ENCODE assay signal across 1 cellular context in genomic region chr16:88982286-88983084, GRCh38.
TF ChIP-seq lines count a peak whose summit lies in the region.

No MANE protein-coding gene starts in this region.

TF ChIP-seq in GM12878, 131 proteins besides CTCF, POLR2A, EP300 and RAD21 (continued from another document):
- TF ChIP-seq, protein P1, sequence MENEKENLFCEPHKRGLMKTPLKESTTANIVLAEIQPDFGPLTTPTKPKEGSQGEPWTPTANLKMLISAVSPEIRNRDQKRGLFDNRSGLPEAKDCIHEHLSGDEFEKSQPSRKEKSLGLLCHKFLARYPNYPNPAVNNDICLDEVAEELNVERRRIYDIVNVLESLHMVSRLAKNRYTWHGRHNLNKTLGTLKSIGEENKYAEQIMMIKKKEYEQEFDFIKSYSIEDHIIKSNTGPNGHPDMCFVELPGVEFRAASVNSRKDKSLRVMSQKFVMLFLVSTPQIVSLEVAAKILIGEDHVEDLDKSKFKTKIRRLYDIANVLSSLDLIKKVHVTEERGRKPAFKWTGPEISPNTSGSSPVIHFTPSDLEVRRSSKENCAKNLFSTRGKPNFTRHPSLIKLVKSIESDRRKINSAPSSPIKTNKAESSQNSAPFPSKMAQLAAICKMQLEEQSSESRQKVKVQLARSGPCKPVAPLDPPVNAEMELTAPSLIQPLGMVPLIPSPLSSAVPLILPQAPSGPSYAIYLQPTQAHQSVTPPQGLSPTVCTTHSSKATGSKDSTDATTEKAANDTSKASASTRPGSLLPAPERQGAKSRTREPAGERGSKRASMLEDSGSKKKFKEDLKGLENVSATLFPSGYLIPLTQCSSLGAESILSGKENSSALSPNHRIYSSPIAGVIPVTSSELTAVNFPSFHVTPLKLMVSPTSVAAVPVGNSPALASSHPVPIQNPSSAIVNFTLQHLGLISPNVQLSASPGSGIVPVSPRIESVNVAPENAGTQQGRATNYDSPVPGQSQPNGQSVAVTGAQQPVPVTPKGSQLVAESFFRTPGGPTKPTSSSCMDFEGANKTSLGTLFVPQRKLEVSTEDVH (IDR thresholded peaks at IDR 0.05; ENCODE audit: low read depth, partially characterized antibody): no peak
- TF ChIP-seq EED (IDR thresholded peaks at IDR 0.05; ENCODE audit: low read depth): peak; percentile 48; the same call in 1 of the 2 replicates
- no peak for TF ChIP-seq HDAC2 (IDR thresholded peaks at IDR 0.05)
- peak; percentile 57; the same call in 1 of the 2 replicates for TF ChIP-seq SMARCA5 (IDR thresholded peaks at IDR 0.05)
- TF ChIP-seq, protein P2, sequence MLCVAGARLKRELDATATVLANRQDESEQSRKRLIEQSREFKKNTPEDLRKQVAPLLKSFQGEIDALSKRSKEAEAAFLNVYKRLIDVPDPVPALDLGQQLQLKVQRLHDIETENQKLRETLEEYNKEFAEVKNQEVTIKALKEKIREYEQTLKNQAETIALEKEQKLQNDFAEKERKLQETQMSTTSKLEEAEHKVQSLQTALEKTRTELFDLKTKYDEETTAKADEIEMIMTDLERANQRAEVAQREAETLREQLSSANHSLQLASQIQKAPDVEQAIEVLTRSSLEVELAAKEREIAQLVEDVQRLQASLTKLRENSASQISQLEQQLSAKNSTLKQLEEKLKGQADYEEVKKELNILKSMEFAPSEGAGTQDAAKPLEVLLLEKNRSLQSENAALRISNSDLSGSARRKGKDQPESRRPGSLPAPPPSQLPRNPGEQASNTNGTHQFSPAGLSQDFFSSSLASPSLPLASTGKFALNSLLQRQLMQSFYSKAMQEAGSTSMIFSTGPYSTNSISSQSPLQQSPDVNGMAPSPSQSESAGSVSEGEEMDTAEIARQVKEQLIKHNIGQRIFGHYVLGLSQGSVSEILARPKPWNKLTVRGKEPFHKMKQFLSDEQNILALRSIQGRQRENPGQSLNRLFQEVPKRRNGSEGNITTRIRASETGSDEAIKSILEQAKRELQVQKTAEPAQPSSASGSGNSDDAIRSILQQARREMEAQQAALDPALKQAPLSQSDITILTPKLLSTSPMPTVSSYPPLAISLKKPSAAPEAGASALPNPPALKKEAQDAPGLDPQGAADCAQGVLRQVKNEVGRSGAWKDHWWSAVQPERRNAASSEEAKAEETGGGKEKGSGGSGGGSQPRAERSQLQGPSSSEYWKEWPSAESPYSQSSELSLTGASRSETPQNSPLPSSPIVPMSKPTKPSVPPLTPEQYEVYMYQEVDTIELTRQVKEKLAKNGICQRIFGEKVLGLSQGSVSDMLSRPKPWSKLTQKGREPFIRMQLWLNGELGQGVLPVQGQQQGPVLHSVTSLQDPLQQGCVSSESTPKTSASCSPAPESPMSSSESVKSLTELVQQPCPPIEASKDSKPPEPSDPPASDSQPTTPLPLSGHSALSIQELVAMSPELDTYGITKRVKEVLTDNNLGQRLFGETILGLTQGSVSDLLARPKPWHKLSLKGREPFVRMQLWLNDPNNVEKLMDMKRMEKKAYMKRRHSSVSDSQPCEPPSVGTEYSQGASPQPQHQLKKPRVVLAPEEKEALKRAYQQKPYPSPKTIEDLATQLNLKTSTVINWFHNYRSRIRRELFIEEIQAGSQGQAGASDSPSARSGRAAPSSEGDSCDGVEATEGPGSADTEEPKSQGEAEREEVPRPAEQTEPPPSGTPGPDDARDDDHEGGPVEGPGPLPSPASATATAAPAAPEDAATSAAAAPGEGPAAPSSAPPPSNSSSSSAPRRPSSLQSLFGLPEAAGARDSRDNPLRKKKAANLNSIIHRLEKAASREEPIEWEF (IDR thresholded peaks at IDR 0.05; ENCODE audit: insufficient replicate concordance, low read depth, low read length): no peak
- TF ChIP-seq YY1 (IDR thresholded peaks at IDR 0.05; ENCODE audit: low read depth, low read length): no peak
- TF ChIP-seq EGR1 (IDR thresholded peaks at IDR 0.05; ENCODE audit: borderline replicate concordance in 1 of 2, low read depth in 2 of 2, low read length in 2 of 2): peak in 1 of 2 experiments; percentile 7; a peak in 1 of 3 replicates
- peak; percentile 61; the same call in 1 of the 2 replicates for TF ChIP-seq RB1 (IDR thresholded peaks at IDR 0.05; ENCODE audit: borderline replicate concordance)
- TF ChIP-seq IKZF1 (conservative IDR thresholded peaks at IDR 0.05): peak; percentile 68; the same call in 1 of the 2 replicates
- TF ChIP-seq, protein P3, sequence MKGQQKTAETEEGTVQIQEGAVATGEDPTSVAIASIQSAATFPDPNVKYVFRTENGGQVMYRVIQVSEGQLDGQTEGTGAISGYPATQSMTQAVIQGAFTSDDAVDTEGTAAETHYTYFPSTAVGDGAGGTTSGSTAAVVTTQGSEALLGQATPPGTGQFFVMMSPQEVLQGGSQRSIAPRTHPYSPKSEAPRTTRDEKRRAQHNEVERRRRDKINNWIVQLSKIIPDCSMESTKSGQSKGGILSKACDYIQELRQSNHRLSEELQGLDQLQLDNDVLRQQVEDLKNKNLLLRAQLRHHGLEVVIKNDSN (IDR thresholded peaks at IDR 0.05; ENCODE audit: borderline replicate concordance, extremely low read length, insufficient read depth, low read depth, low read length): no peak
